Comparison of ENCODE assay signal across 6 cellular contexts in genomic region chr1:37738619-37739018, GRCh38. TPM values are rescaled to one million over a fixed set of nuclear protein-coding genes. Genes with fewer than 3 reads are reported as not detected.
"Had no signal": no experiment of that assay in that cellular context is flagged by ENCODE, and none has a peak within 500 bp of the region (broad histone marks: within the 10 kb centered on the region; RNA-seq: fewer than 3 reads in every experiment).

No MANE protein-coding gene starts in this region.

RNA-seq across cellular contexts. Expression of gene EPHA10, which starts 26.3 kb away (rescaled TPM):
- total RNA-seq: dermis blood vessel endothelial cell, endothelial cell of umbilical vein, fibroblast of villous mesenchyme, mammary epithelial cell, myocyte had no signal
- polyA plus RNA-seq: endothelial cell of umbilical vein, fibroblast of lung, mammary epithelial cell had no signal
